In genomic region chr2:65850695-65851094, GRCh38 we compare ENCODE assay signal across 28 cellular contexts.
"Had no signal": no experiment of that assay in that cellular context is flagged by ENCODE, and none has a peak within 500 bp of the region (broad histone marks: within the 10 kb centered on the region; RNA-seq: fewer than 3 reads in every experiment).

No MANE protein-coding gene starts in this region.

- DNase-seq: natural killer cell; occipital lobe; ovary; posterior cingulate gyrus; psoas muscle; right cardiac atrium; right lobe of liver; sigmoid colon; small intestine; stimulated activated CD4-positive, alpha-beta T cell treated with anti-CD3 and anti-CD28 coated beads, Interleukin-15, amount 100 ng/mL, for 24 hours; stimulated activated CD4-positive, alpha-beta T cell treated with anti-CD3 and anti-CD28 coated beads, Interleukin-2, amount 100 ng/mL, for 24 hours; stimulated activated CD4-positive, alpha-beta T cell treated with anti-CD3 and anti-CD28 coated beads, Interleukin-2, amount 100 ng/mL, for 48 hours; stimulated activated CD4-positive, alpha-beta T cell treated with anti-CD3 and anti-CD28 coated beads, Interleukin-4, amount 100 ng/mL, for 24 hours; stimulated activated naive B cell treated with anti-CD40 and anti-IgM and Interleukin-4, amounts not matched to agents 10 μg/mL and 1 μg/mL and 100 μg/mL, for 72 hours; stimulated activated naive CD4-positive, alpha-beta T cell treated with Interleukin-2 at 50 U/mL for 16 hours; stomach; thyroid gland; upper lobe of right lung; uterus had no signal

- H3K4me3 Mint-ChIP-seq: natural killer cell; nephron; neural progenitor cell; stimulated activated effector memory CD8-positive, alpha-beta T cell treated with anti-CD3 and anti-CD28 coated beads, Interleukin-12 subunit alpha, Interleukin-12 subunit beta, amount 100 ng/mL, for 72 hours; stimulated activated naive B cell treated with anti-CD40 and anti-IgM and Interleukin-4, amounts not matched to agents 10 μg/mL and 1 μg/mL and 100 μg/mL, for 72 hours; stimulated activated naive CD8-positive, alpha-beta T cell treated with anti-CD3 and anti-CD28 coated beads, Interleukin-15, Interleukin-2, amounts not matched to agents 100 ng/mL and 50 ng/mL, for 24 hours; type B pancreatic cell had no signal

- H3K9me3 ChIP-seq: ovary, psoas muscle, right lobe of liver, sigmoid colon, stomach, thoracic aorta, thyroid gland, tibial nerve, upper lobe of right lung, uterus had no signal

- H3K79me2 ChIP-seq: parathyroid adenoma had no signal

- H3K27me3 ChIP-seq: neural progenitor cell, ovary, right lobe of liver, sigmoid colon, stomach, thyroid gland, tibial nerve, upper lobe of right lung, uterus had no signal

- H3K4me1 Mint-ChIP-seq: natural killer cell; neural progenitor cell; stimulated activated effector memory CD8-positive, alpha-beta T cell treated with anti-CD3 and anti-CD28 coated beads, Interleukin-12 subunit alpha, Interleukin-12 subunit beta, amount 100 ng/mL, for 72 hours; stimulated activated naive B cell treated with anti-CD40 and anti-IgM and Interleukin-4, amounts not matched to agents 10 μg/mL and 1 μg/mL and 100 μg/mL, for 72 hours had no signal

- ATAC-seq: natural killer cell; psoas muscle; right cardiac atrium; right lobe of liver; stimulated activated effector memory CD8-positive, alpha-beta T cell treated with anti-CD3 and anti-CD28 coated beads, Interleukin-12 subunit alpha, Interleukin-12 subunit beta, amount 100 ng/mL, for 72 hours; stimulated activated naive B cell treated with anti-CD40 and anti-IgM and Interleukin-4, amounts not matched to agents 10 μg/mL and 1 μg/mL and 100 μg/mL, for 72 hours; upper lobe of right lung had no signal

- H3K27ac Mint-ChIP-seq: natural killer cell; nephron; neural progenitor cell; progenitor cell of endocrine pancreas; stimulated activated effector memory CD8-positive, alpha-beta T cell treated with anti-CD3 and anti-CD28 coated beads, Interleukin-12 subunit alpha, Interleukin-12 subunit beta, amount 100 ng/mL, for 72 hours; stimulated activated naive B cell treated with anti-CD40 and anti-IgM and Interleukin-4, amounts not matched to agents 10 μg/mL and 1 μg/mL and 100 μg/mL, for 72 hours; stimulated activated naive CD8-positive, alpha-beta T cell treated with anti-CD3 and anti-CD28 coated beads, Interleukin-15, Interleukin-2, amounts not matched to agents 100 ng/mL and 50 ng/mL, for 24 hours; type B pancreatic cell had no signal

- H3K27ac ChIP-seq: neural progenitor cell, ovary, parathyroid adenoma, psoas muscle, right lobe of liver, sigmoid colon, stomach, thoracic aorta, thyroid gland, tibial nerve, upper lobe of right lung, uterus had no signal

- H3K4me2 ChIP-seq: neural progenitor cell had no signal

- H3K9me3 Mint-ChIP-seq: nephron; neural progenitor cell; stimulated activated naive B cell treated with anti-CD40 and anti-IgM and Interleukin-4, amounts not matched to agents 10 μg/mL and 1 μg/mL and 100 μg/mL, for 72 hours had no signal

- H3K36me3 Mint-ChIP-seq: natural killer cell; neural progenitor cell; stimulated activated effector memory CD8-positive, alpha-beta T cell treated with anti-CD3 and anti-CD28 coated beads, Interleukin-12 subunit alpha, Interleukin-12 subunit beta, amount 100 ng/mL, for 72 hours; stimulated activated naive B cell treated with anti-CD40 and anti-IgM and Interleukin-4, amounts not matched to agents 10 μg/mL and 1 μg/mL and 100 μg/mL, for 72 hours; type B pancreatic cell had no signal

- H3K4me1 ChIP-seq: neural progenitor cell, psoas muscle, right lobe of liver, sigmoid colon, stomach, thyroid gland, tibial nerve, upper lobe of right lung, uterus had no signal

- H3K4me3 ChIP-seq: neural progenitor cell, ovary, psoas muscle, right lobe of liver, sigmoid colon, stomach, thoracic aorta, thyroid gland, tibial nerve, upper lobe of right lung, uterus had no signal

- H2AFZ ChIP-seq: neural progenitor cell, parathyroid adenoma had no signal

- H3K36me3 ChIP-seq: neural progenitor cell, ovary, right lobe of liver, sigmoid colon, stomach, thoracic aorta, thyroid gland, tibial nerve, upper lobe of right lung, uterus had no signal

- H3K9ac ChIP-seq: neural progenitor cell, parathyroid adenoma had no signal

- H3K27me3 Mint-ChIP-seq: type B pancreatic cell had no signal
